ENCODE assay signal across 11 cellular contexts in genomic region chr4:113548303-113548702, GRCh38.
A peak's percentile ranks its signal among the peaks of the same experiment; 100 is the strongest.
DNase-seq lines count a peak whose midpoint lies in the region; ATAC-seq and TF ChIP-seq lines count a peak whose summit lies in the region.
"Had no signal": no experiment of that assay in that cellular context is flagged by ENCODE, and none has a peak within 500 bp of the region (broad histone marks: within the 10 kb centered on the region; RNA-seq: fewer than 3 reads in every experiment).

No MANE protein-coding gene starts in this region.

- H3K27ac Mint-ChIP-seq in activated T-cell treated with anti-CD3 and anti-CD28 coated beads, Interleukin-2, amount 50 U/mL, for 24 hours: peak overlapping the region; percentile 61

- H3K27me3 ChIP-seq in Peyer's patch (no peaks in the 10 kb centered on the region), stomach (no peaks in the 10 kb centered on the region)

- H3K27me3 Mint-ChIP-seq in activated T-cell treated with anti-CD3 and anti-CD28 coated beads, Interleukin-2, amount 50 U/mL, for 24 hours: no peaks in the 10 kb centered on the region

- H3K9me3 ChIP-seq in Peyer's patch (no peaks in the 10 kb centered on the region), stomach (no peaks in the 10 kb centered on the region)

- no peak for TF ChIP-seq EP300 in stomach (IDR thresholded peaks at IDR 0.05)

- intact Hi-C loops in left ventricle myocardium superior (cut with micrococcal nuclease): loop anchor here (5.0 kb wide), 1 partner anchor 209 kb away; no protein-coding TSS in a partner anchor
- intact Hi-C loops in stomach (cut with DNase I; ENCODE audit: low total_unique reads): no loop called here

- H3K4me3 Mint-ChIP-seq in activated T-cell treated with anti-CD3 and anti-CD28 coated beads, Interleukin-2, amount 50 U/mL, for 24 hours: no peak overlapping the region

- WGBS in stomach, 5 donors: 85 to 91% (median 89%) methylated on average over 1 of the region's 1 CpG

- no peak for TF ChIP-seq CTCF in Peyer's patch (IDR thresholded peaks at IDR 0.05)
- no peak for TF ChIP-seq CTCF in stomach (IDR thresholded peaks at IDR 0.05)

- no peak for DNase-seq in activated T-cell treated with anti-CD3 and anti-CD28 coated beads, Interleukin-2, amount 50 U/mL, for 24 hours
- no peak for DNase-seq in activated T-cell treated with anti-CD3 and anti-CD28 coated beads, Interleukin-2, amount 50 U/mL, for 48 hours
- DNase-seq in Peyer's patch (no peak), left ventricle myocardium superior (no peak), stomach (no peak), NCI-H748 treated with DMSO at 0.1 percent for 48 hours (lab: John Stamatoyannopoulos, UW) (no peak)
- DNase-seq: activated CD8-positive, alpha-beta memory T cell treated with anti-CD3 and anti-CD28 coated beads, Interleukin-2, amount 50 U/mL, for 4 hours; stimulated activated CD4-positive, alpha-beta T cell treated with anti-CD3 and anti-CD28 coated beads, Interleukin-4, amount 100 ng/mL, for 4 hours had no signal

- peaks cover 34% of the 10 kb centered on the region for H3K4me1 Mint-ChIP-seq in activated T-cell treated with anti-CD3 and anti-CD28 coated beads, Interleukin-2, amount 50 U/mL, for 24 hours (ENCODE audit: low read depth)

- H3K27ac ChIP-seq in Peyer's patch: peak overlapping the region; percentile 40 to 81 (median 57)
- peak overlapping the region; percentile 53 to 82 (median 74) for H3K27ac ChIP-seq in stomach

- H3K4me1 ChIP-seq in Peyer's patch: peaks cover 0 to 19% (median 0%) of the 10 kb centered on the region in 4 donors
- peaks cover 5 to 18% (median 12%) of the 10 kb centered on the region in 4 donors for H3K4me1 ChIP-seq in stomach

- H3K36me3 Mint-ChIP-seq in activated T-cell treated with anti-CD3 and anti-CD28 coated beads, Interleukin-2, amount 50 U/mL, for 24 hours (ENCODE audit: low read depth): peaks cover 73% of the 10 kb centered on the region

- H3K36me3 ChIP-seq in Peyer's patch (peaks cover 0 to 11% (median 0%) of the 10 kb centered on the region in 3 donors), stomach (peaks cover 0 to 10% (median 3%) of the 10 kb centered on the region in 4 donors)

- peak; percentile 6 for ATAC-seq in left ventricle myocardium superior
- ATAC-seq in HG02678 (IDR thresholded peaks at IDR 0.05; ENCODE audit: unreplicated experiment): no peak
- ATAC-seq in GM19455 (IDR thresholded peaks at IDR 0.05; ENCODE audit: unreplicated experiment): no peak

- H3K9me3 Mint-ChIP-seq in activated T-cell treated with anti-CD3 and anti-CD28 coated beads, Interleukin-2, amount 50 U/mL, for 24 hours: no peaks in the 10 kb centered on the region
- H3K9me3 Mint-ChIP-seq: T-helper 2 cell treated with Interferon-gamma antibody and Interleukin-4, amounts not matched to agents 5 μg/mL and 100 μg/mL, for 36 hours had no signal

- H3K4me3 ChIP-seq in Peyer's patch: no peak overlapping the region
- no peak overlapping the region for H3K4me3 ChIP-seq in stomach

- TF ChIP-seq POLR2A in Peyer's patch (IDR thresholded peaks at IDR 0.05) (no peak), stomach (IDR thresholded peaks at IDR 0.05) (no peak)
